18 cellular contexts compared by ENCODE assay signal in the genomic region with DNA sequence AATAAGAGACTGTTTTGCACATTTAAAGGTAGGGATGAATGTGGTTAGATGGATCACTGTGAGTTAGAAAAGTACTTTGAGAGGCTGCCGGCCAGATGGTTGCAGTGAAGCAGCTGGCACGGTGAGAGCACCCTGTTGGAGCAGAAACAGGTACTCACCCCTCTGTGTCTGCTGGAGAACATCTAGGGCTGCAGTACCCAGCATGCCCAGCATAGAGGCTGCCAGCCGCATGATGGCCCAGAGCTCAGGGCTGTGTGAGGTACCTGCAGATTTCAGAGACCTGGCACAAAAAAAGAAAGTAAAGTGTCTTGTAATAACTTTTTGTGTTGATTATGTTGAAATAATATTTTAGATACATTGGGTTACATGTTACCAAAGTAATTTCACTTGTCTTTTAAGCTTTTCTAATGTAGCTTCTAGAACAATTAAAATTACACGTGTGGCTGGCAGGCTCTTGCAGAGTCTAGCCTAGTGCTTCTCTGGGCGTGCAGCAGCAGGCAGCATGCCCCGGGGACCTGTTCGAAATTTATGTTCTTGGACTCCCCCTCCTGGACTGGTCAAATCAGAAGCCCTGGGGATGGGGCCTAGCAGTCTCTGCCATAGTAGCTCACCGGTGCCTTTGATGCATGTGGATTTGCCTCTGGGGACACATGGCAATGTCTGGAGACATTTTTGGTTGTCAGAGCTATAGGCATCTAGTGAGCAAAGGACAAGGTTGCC. TPM values are rescaled to one million over a fixed set of nuclear protein-coding genes. Genes with fewer than 3 reads are reported as not detected.
"Had no signal": no experiment of that assay in that cellular context is flagged by ENCODE, and none has a peak within 500 bp of the region (broad histone marks: within the 10 kb centered on the region; RNA-seq: fewer than 3 reads in every experiment).

No MANE protein-coding gene starts in this region.

- ATAC-seq: heart right ventricle; left lobe of liver; stimulated activated naive B cell treated with anti-CD40 and anti-IgM and Interleukin-4, amounts not matched to agents 10 μg/mL and 1 μg/mL and 100 μg/mL, for 72 hours; T-helper 17 cell had no signal

- H3K27me3 ChIP-seq: brain microvascular endothelial cell, heart right ventricle, sigmoid colon had no signal

- H3K4me1 ChIP-seq: heart right ventricle, sigmoid colon had no signal

- H3K4me1 Mint-ChIP-seq: activated naive CD8-positive, alpha-beta T cell treated with anti-CD3 and anti-CD28 coated beads for 36 hours had no signal

- H3K4me3 ChIP-seq: heart right ventricle, sigmoid colon had no signal

- H3K9me3 ChIP-seq: heart right ventricle, sigmoid colon had no signal

- DNase-seq: activated CD4-positive, alpha-beta T cell treated with anti-CD3 and anti-CD28 coated beads, Interleukin-2, amount 50 U/mL, for 1 hour; activated CD4-positive, CD25-positive, alpha-beta regulatory T cell; activated gamma-delta T cell; activated naive CD8-positive, alpha-beta T cell treated with anti-CD3 and anti-CD28 coated beads for 36 hours; activated T-cell treated with anti-CD3 and anti-CD28 coated beads, Interleukin-2, amount 50 U/mL, for 4 hours; brain microvascular endothelial cell; heart right ventricle; nephron progenitor cell; sigmoid colon; stimulated activated CD4-positive, alpha-beta T cell treated with anti-CD3 and anti-CD28 coated beads, Interleukin-2, amount 100 ng/mL, for 24 hours; stimulated activated naive B cell treated with anti-CD40 and anti-IgM and Interleukin-4, amounts not matched to agents 10 μg/mL and 1 μg/mL and 100 μg/mL, for 72 hours; T-helper 17 cell had no signal

- H3K9me3 Mint-ChIP-seq: activated naive CD8-positive, alpha-beta T cell treated with anti-CD3 and anti-CD28 coated beads for 36 hours; activated T-cell treated with anti-CD3 and anti-CD28 coated beads, Interleukin-2, amount 50 U/mL, for 4 hours; nephron progenitor cell; stimulated activated naive B cell treated with anti-CD40 and anti-IgM and Interleukin-4, amounts not matched to agents 10 μg/mL and 1 μg/mL and 100 μg/mL, for 72 hours; type B pancreatic cell had no signal

- H3K27ac Mint-ChIP-seq: activated naive CD8-positive, alpha-beta T cell treated with anti-CD3 and anti-CD28 coated beads for 36 hours; nephron progenitor cell; stimulated activated naive B cell treated with anti-CD40 and anti-IgM and Interleukin-4, amounts not matched to agents 10 μg/mL and 1 μg/mL and 100 μg/mL, for 72 hours; T-helper 17 cell; type B pancreatic cell had no signal

- H3K27ac ChIP-seq: brain microvascular endothelial cell, heart right ventricle, sigmoid colon had no signal

- H3K27me3 Mint-ChIP-seq: activated naive CD8-positive, alpha-beta T cell treated with anti-CD3 and anti-CD28 coated beads for 36 hours; stimulated activated naive B cell treated with anti-CD40 and anti-IgM and Interleukin-4, amounts not matched to agents 10 μg/mL and 1 μg/mL and 100 μg/mL, for 72 hours; T-helper 17 cell; type B pancreatic cell had no signal

- H3K4me3 Mint-ChIP-seq: activated naive CD8-positive, alpha-beta T cell treated with anti-CD3 and anti-CD28 coated beads for 36 hours; activated T-cell treated with anti-CD3 and anti-CD28 coated beads, Interleukin-2, amount 50 U/mL, for 4 hours; nephron progenitor cell; stimulated activated naive B cell treated with anti-CD40 and anti-IgM and Interleukin-4, amounts not matched to agents 10 μg/mL and 1 μg/mL and 100 μg/mL, for 72 hours; T-helper 17 cell; type B pancreatic cell had no signal

RNA-seq across cellular contexts. Expression of a gene that starts 17.4 kb away (rescaled TPM):
- total RNA-seq: dermis microvascular lymphatic vessel endothelial cell, frontal cortex, osteoblast, pulmonary artery endothelial cell, sigmoid colon had no signal
- polyA plus RNA-seq: heart right ventricle, sigmoid colon had no signal
